35 cellular contexts compared by ENCODE assay signal in genomic region chr3:79684041-79684440, GRCh38.
"Had no signal": no experiment of that assay in that cellular context is flagged by ENCODE, and none has a peak within 500 bp of the region (broad histone marks: within the 10 kb centered on the region; RNA-seq: fewer than 3 reads in every experiment).

No MANE protein-coding gene starts in this region.

- H3K36me3 ChIP-seq: MG63 had no signal

- H3K27me3 ChIP-seq: MG63 had no signal

- H3K4me3 ChIP-seq: MG63 had no signal

- DNase-seq: Karpas-422, Kasumi-1, MG63, MM.1S, MV-4-11, NCI-H1048, NCI-H1092, NCI-H1092 treated with DMSO at 0.1 percent for 48 hours, NCI-H1105, NCI-H1105 treated with DMSO at 0.1 percent for 48 hours, NCI-H1417, NCI-H1417 treated with DMSO at 0.1 percent for 48 hours, NCI-H1436, NCI-H1436 treated with DMSO at 0.1 percent for 48 hours, NCI-H146, NCI-H1694, NCI-H1694 treated with DMSO at 0.1 percent for 48 hours, NCI-H187, NCI-H187 treated with DMSO at 0.1 percent for 48 hours, NCI-H1930, NCI-H2029, NCI-H2029 treated with DMSO at 0.1 percent for 48 hours, NCI-H2081, NCI-H2081 treated with DMSO at 0.1 percent for 48 hours, NCI-H2107, NCI-H2171, NCI-H2171 treated with DMSO at 0.1 percent for 48 hours, NCI-H2227 treated with DMSO at 0.1 percent for 48 hours, NCI-H226, NCI-H345, NCI-H446, NCI-H446 treated with DMSO at 0.1 percent for 48 hours, NCI-H510A, NCI-H510A treated with DMSO at 0.1 percent for 48 hours, NCI-H524 had no signal

- H3K9me3 ChIP-seq: MG63 had no signal
